ENCODE assay signal across 18 cellular contexts in the genomic region with DNA sequence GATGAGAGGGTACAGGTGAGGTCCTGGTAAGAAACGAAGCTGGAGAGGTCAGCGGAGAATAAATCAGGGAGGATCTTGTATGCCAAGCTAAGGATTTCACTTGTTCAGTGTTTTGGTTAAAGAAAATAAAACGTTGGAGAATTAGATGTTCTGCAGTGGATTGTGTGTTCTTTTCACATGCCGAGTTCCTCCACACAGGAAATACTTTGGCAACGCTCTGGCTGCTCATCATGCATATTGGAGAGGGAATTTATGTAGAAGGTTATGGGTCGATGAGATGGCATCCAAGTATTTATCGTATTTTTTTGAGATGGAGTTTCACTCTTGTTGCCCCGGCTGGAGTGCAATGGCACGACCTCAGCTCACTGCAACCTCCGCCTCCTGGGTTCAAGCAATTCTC. TPM values are rescaled to one million over a fixed set of nuclear protein-coding genes. Genes with fewer than 3 reads are reported as not detected.
DNase-seq lines count a peak whose midpoint lies in the region; ATAC-seq and TF ChIP-seq lines count a peak whose summit lies in the region.
"Had no signal": no experiment of that assay in that cellular context is flagged by ENCODE, and none has a peak within 500 bp of the region (broad histone marks: within the 10 kb centered on the region; RNA-seq: fewer than 3 reads in every experiment).

No MANE protein-coding gene starts in this region.

- peak overlapping the region in 1 of 2 experiments; percentile 50; a peak in 3 of 4 replicates for H3K27ac ChIP-seq in SK-N-SH (ENCODE audit: low read depth in 2 of 2, low read length in 1 of 2)
- no peak overlapping the region for H3K27ac ChIP-seq in HCT116 (ENCODE audit: low read depth, low read length)
- H3K27ac ChIP-seq in coronary artery = no peak overlapping the region
- H3K27ac ChIP-seq in Karpas-422 (ENCODE audit: low read length) = no peak overlapping the region
- H3K27ac ChIP-seq: transverse colon had no signal

- H3K79me2 ChIP-seq in SK-N-SH (ENCODE audit: insufficient read depth) = peaks cover 6% of the 10 kb centered on the region
- H3K79me2 ChIP-seq in HCT116 (ENCODE audit: insufficient read depth, low read length) = peaks cover 20% of the 10 kb centered on the region
- no peaks in the 10 kb centered on the region for H3K79me2 ChIP-seq in Karpas-422 (ENCODE audit: low read length)

- H3K4me2 ChIP-seq in SK-N-SH = peak overlapping the region; percentile 64
- no peak overlapping the region for H3K4me2 ChIP-seq in HCT116 (ENCODE audit: low read length)
- no peak overlapping the region for H3K4me2 ChIP-seq in Karpas-422 (ENCODE audit: low read depth, low read length, poor library complexity, severe bottlenecking)

- WGBS in SK-N-SH (ENCODE audit: low lambda C conversion rate) = 57% methylated on average over 7 of the region's 10 CpGs

- no peaks in the 10 kb centered on the region for H3K9me3 Mint-ChIP-seq in nephron
- H3K9me3 Mint-ChIP-seq: CD8-positive, alpha-beta memory T cell; central memory CD8-positive, alpha-beta T cell; endodermal cell; IgD-negative memory B cell had no signal

- H3K27me3 Mint-ChIP-seq in nephron (ENCODE audit: low read depth) = peaks cover 3% of the 10 kb centered on the region
- H3K27me3 Mint-ChIP-seq: CD8-positive, alpha-beta memory T cell; central memory CD8-positive, alpha-beta T cell; IgD-negative memory B cell had no signal

- TF ChIP-seq CTCF in SK-N-SH (IDR thresholded peaks at IDR 0.05) (no peak), HCT116 (IDR thresholded peaks at IDR 0.05 in 2 of 3, conservative IDR thresholded peaks at IDR 0.05 in 1 of 3; ENCODE audit: borderline replicate concordance in 1 of 3, insufficient read depth in 1 of 3, low read depth in 2 of 3, low read length in 2 of 3) (no peak), nephron (IDR thresholded peaks at IDR 0.05; ENCODE audit: unreplicated experiment in 3 of 3) (no peak), coronary artery (IDR thresholded peaks at IDR 0.05) (no peak)

- H3K4me3 Mint-ChIP-seq in nephron = no peak overlapping the region
- H3K4me3 Mint-ChIP-seq: CD8-positive, alpha-beta memory T cell; central memory CD8-positive, alpha-beta T cell; endodermal cell had no signal

- no peak overlapping the region for H2AFZ ChIP-seq in SK-N-SH (ENCODE audit: low read depth)
- no peak overlapping the region for H2AFZ ChIP-seq in HCT116 (ENCODE audit: low read depth, low read length, poor library complexity, severe bottlenecking)
- no peak overlapping the region for H2AFZ ChIP-seq in Karpas-422 (ENCODE audit: low read length)

- H3K9me3 ChIP-seq in SK-N-SH (no peaks in the 10 kb centered on the region), HCT116 (ENCODE audit: control insufficient read depth in 1 of 2, insufficient read depth in 1 of 2, low read depth in 1 of 2, low read length in 2 of 2) (no peaks in the 10 kb centered on the region), Karpas-422 (ENCODE audit: low read length) (no peaks in the 10 kb centered on the region)
- H3K9me3 ChIP-seq: transverse colon had no signal

- H3K4me1 ChIP-seq in SK-N-SH (ENCODE audit: control insufficient read depth in 1 of 2, insufficient read depth in 2 of 2, low read depth in 1 of 2, low read length in 1 of 2) (peaks cover 26 to 27% of the 10 kb centered on the region in 2 experiments; a peak in 3 of 4 replicates), HCT116 (ENCODE audit: control insufficient read depth in 1 of 2, insufficient read depth in 2 of 2, low read length in 2 of 2) (peaks cover 0 to 25% of the 10 kb centered on the region in 2 experiments; a peak in 2 of 4 replicates), Karpas-422 (ENCODE audit: low read length) (peaks cover 26% of the 10 kb centered on the region)

- RAD21 ChIA-PET in HCT116 (lab: Charles Lee; ENCODE audit: low non-redundant PET in 1 of 2, low total read pairs in 2 of 2, uncharacterized antibody in 2 of 2, unreplicated experiment in 2 of 2) = no interaction called here

- ATAC-seq in SK-N-SH treated with all-trans-retinoic acid at 6 μM for 48 hours = no peak
- no peak for ATAC-seq in HCT116

- intact Hi-C loops in HCT116 (cut with micrococcal nuclease) = loop anchor here (5.0 kb wide), 3 partner anchors 258 to 663 kb away; no protein-coding TSS in a partner anchor

- H4K20me1 ChIP-seq in SK-N-SH (ENCODE audit: insufficient read depth) = peaks cover 39% of the 10 kb centered on the region
- H4K20me1 ChIP-seq in HCT116 (ENCODE audit: insufficient read depth) = peaks cover 36% of the 10 kb centered on the region
- peaks cover 31% of the 10 kb centered on the region for H4K20me1 ChIP-seq in Karpas-422 (ENCODE audit: insufficient read depth, low read depth, low read length)

- no peak for TF ChIP-seq POLR2A in HCT116 (IDR thresholded peaks at IDR 0.05; ENCODE audit: borderline replicate concordance, extremely low read depth, insufficient read depth, insufficient read length)

- H3K36me3 ChIP-seq in SK-N-SH (replicated peaks in 1 of 2; ENCODE audit: control insufficient read depth in 1 of 2, insufficient read depth in 2 of 2, low read length in 1 of 2) = peaks cover 26 to 29% of the 10 kb centered on the region in 2 experiments
- H3K36me3 ChIP-seq in HCT116 (ENCODE audit: control insufficient read depth in 1 of 2, insufficient read depth in 2 of 2, low read length in 2 of 2) = peaks cover 21 to 26% of the 10 kb centered on the region in 2 experiments
- H3K36me3 ChIP-seq in Karpas-422 (ENCODE audit: insufficient read depth, low read length) = peaks cover 22% of the 10 kb centered on the region

- peak overlapping the region in 2 of 3 experiments; percentile 29 to 44 for H3K27ac Mint-ChIP-seq in nephron
- H3K27ac Mint-ChIP-seq: endodermal cell had no signal

- POLR2A ChIA-PET in SK-N-SH (lab: Yijun Ruan, JAX) = no interaction called here
- POLR2A ChIA-PET in HCT116 (lab: Charles Lee) = interaction anchor here (1.2 kb wide), 1 partner anchor 155 kb away, joined by 3 read pairs; no protein-coding TSS in a partner anchor

- H3K36me3 Mint-ChIP-seq in nephron (ENCODE audit: low read depth) = peaks cover 31% of the 10 kb centered on the region

- no peak for DNase-seq in SK-N-SH
- DNase-seq in HCT116 (ENCODE audit: low read depth, low spot score) = no peak
- peak; percentile 21 for DNase-seq in amniotic epithelial cell (ENCODE audit: low read depth)
- no peak for DNase-seq in coronary artery (ENCODE audit: low spot score)
- no peak for DNase-seq in NCI-H526 treated with DMSO at 0.1 percent for 48 hours (lab: John Stamatoyannopoulos, UW)
- no peak for DNase-seq in Karpas-422
- DNase-seq: 8988T; activated CD8-positive, alpha-beta memory T cell treated with anti-CD3 and anti-CD28 coated beads, Interleukin-2, amount 50 U/mL, for 48 hours; CD8-positive, alpha-beta memory T cell; NCI-H1092 treated with DMSO at 0.1 percent for 48 hours; NK-92 treated with Interleukin-12 subunit alpha and Interleukin-12 subunit beta, amount 100 ng/mL, for 24 hours; small intestine; transverse colon had no signal

- no peak overlapping the region for H3K9ac ChIP-seq in SK-N-SH
- no peak overlapping the region for H3K9ac ChIP-seq in HCT116 (ENCODE audit: low read length)
- no peak overlapping the region for H3K9ac ChIP-seq in Karpas-422 (ENCODE audit: low read length)

- CTCF ChIA-PET in SK-N-SH (lab: Yijun Ruan, JAX) (interaction anchor here (0.7 kb wide), 1 partner anchor 1152 kb away, joined by 3 read pairs; no protein-coding TSS in a partner anchor), HCT116 (lab: Charles Lee) (interaction anchor here (0.6 to 1.8 kb wide), 2 partner anchors 11 to 15 kb away, joined by 4 to 5 read pairs; partner anchors contain the start of genes POLR3A and RPS24)

- BruUV-seq in HCT116 (replicated peaks; lab: Mats Ljungman, UMichigan) = no TSS peak

- no peaks in the 10 kb centered on the region for H3K9me2 ChIP-seq in SK-N-SH
- no peaks in the 10 kb centered on the region for H3K9me2 ChIP-seq in HCT116 (ENCODE audit: insufficient read depth)
- H3K9me2 ChIP-seq in Karpas-422 (replicated peaks; ENCODE audit: insufficient read depth, low read length) = no peaks in the 10 kb centered on the region

- H3K4me3 ChIP-seq in SK-N-SH (ENCODE audit: low read depth in 2 of 2, low read length in 1 of 2) (no peak overlapping the region), HCT116 (replicated peaks in 1 of 2; ENCODE audit: low read depth in 1 of 2, low read length in 2 of 2) (no peak overlapping the region), coronary artery (no peak overlapping the region), Karpas-422 (ENCODE audit: low read length) (no peak overlapping the region)
- H3K4me3 ChIP-seq: transverse colon had no signal

- H3K27me3 ChIP-seq in SK-N-SH (ENCODE audit: insufficient read depth) (no peaks in the 10 kb centered on the region), HCT116 (ENCODE audit: insufficient read depth, low read length) (no peaks in the 10 kb centered on the region), Karpas-422 (ENCODE audit: low read length) (no peaks in the 10 kb centered on the region)
- H3K27me3 ChIP-seq: transverse colon had no signal

- peaks cover 62% of the 10 kb centered on the region for H3K4me1 Mint-ChIP-seq in nephron

- H3F3A ChIP-seq in SK-N-SH (replicated peaks; ENCODE audit: insufficient read depth) = peaks cover 44% of the 10 kb centered on the region

- TF ChIP-seq RAD21 in SK-N-SH (IDR thresholded peaks at IDR 0.05; ENCODE audit: low read length) (no peak), HCT116 (IDR thresholded peaks at IDR 0.05; ENCODE audit: low read depth) (no peak)

- TF ChIP-seq EP300 in SK-N-SH (IDR thresholded peaks at IDR 0.05; ENCODE audit: borderline replicate concordance in 1 of 2, low read depth in 1 of 2, low read length in 1 of 2) = no peak

TF ChIP-seq in SK-N-SH, 30 proteins besides CTCF, POLR2A, EP300 and RAD21:
- TF ChIP-seq GATA2 (CRISPR knock-in tag; IDR thresholded peaks at IDR 0.05) (no peak), JUND (IDR thresholded peaks at IDR 0.05) (peak; percentile 4; the same call in 1 of the 2 replicates)

TF ChIP-seq in SK-N-SH treated with all-trans-retinoic acid at 6 μM for 48 hours, 23 proteins besides CTCF, POLR2A, EP300 and RAD21 (continues in another document):
- no peak for TF ChIP-seq CSDC2 (CRISPR knock-in tag; IDR thresholded peaks at IDR 0.05)

TF ChIP-seq in HCT116, 20 proteins besides CTCF, POLR2A, EP300 and RAD21 (continues in another document):
- TF ChIP-seq POLR2AphosphoS5 (IDR thresholded peaks at IDR 0.05; ENCODE audit: low read depth, low read length) = 0 out of 2 replicates have a peak, but pooled peaks have one; percentile 41

RNA-seq across cellular contexts. Expression of gene RPS24, which starts 11.0 kb away (rescaled TPM):
- 3,806 and 4,595 TPM in 2 replicates for polyA plus RNA-seq in SK-N-SH (2012; rRNA removed)
- 5,571 and 7,484 TPM in 2 replicates for polyA plus RNA-seq in SK-N-SH (2012; cell fraction: cytosol; rRNA removed)
- 872 and 1,029 TPM in 2 replicates for polyA plus RNA-seq in SK-N-SH (2012; cell fraction: nucleus; rRNA removed)
- 1,764 TPM for total RNA-seq in HCT116 (2021; ENCODE audit: unreplicated experiment)
- polyA plus RNA-seq in HCT116 (2012) = 2,799 and 3,465 TPM in 2 replicates
- 2,812 and 3,158 TPM in 2 replicates for total RNA-seq in Karpas-422 (2014; rRNA removed; shearing (Covaris generic); ENCODE audit: low replicate concordance)

RNA-seq across cellular contexts. Expression of gene POLR3A, which starts 15.4 kb away (rescaled TPM):
- 10.8 and 14.1 TPM in 2 replicates for polyA plus RNA-seq in SK-N-SH (2012; rRNA removed)
- polyA plus RNA-seq in SK-N-SH (2012; cell fraction: cytosol; rRNA removed) = 7.7 and 9.0 TPM in 2 replicates
- polyA plus RNA-seq in SK-N-SH (2012; cell fraction: nucleus; rRNA removed) = 23.2 and 30.4 TPM in 2 replicates
- total RNA-seq in HCT116 (2021; ENCODE audit: unreplicated experiment) = 26.6 TPM
- polyA plus RNA-seq in HCT116 (2012) = 14.1 and 15.6 TPM in 2 replicates
- total RNA-seq in Karpas-422 (2014; rRNA removed; shearing (Covaris generic); ENCODE audit: low replicate concordance) = 17.7 and 25.5 TPM in 2 replicates
